Comparison of ENCODE assay signal across 17 cellular contexts in the genomic region with DNA sequence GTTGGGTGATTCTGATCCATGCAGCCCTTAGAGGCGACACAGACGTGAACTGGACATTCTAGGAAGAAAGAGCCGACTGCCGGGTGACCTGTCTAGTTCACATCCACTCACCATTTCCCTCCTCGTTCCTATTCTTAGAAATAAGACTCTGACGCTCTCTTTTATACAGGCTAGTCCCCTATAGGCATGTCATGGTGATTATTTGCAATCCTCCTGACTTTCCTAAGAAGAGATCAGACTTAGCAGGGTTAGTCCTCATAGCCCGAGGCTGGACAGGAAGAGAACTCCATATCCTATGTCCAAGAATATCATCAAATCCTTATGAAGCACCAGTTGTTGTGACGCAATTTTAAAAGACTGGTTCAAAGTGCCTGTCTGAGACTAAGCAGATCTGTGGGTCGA.
DNase-seq lines count a peak whose midpoint lies in the region; ATAC-seq and TF ChIP-seq lines count a peak whose summit lies in the region.
"Had no signal": no experiment of that assay in that cellular context is flagged by ENCODE, and none has a peak within 500 bp of the region (broad histone marks: within the 10 kb centered on the region; RNA-seq: fewer than 3 reads in every experiment).

No MANE protein-coding gene starts in this region.

- peaks cover 11% of the 10 kb centered on the region for H3K9me3 Mint-ChIP-seq in type B pancreatic cell
- H3K9me3 Mint-ChIP-seq: natural killer cell treated with Interleukin-12 subunit alpha and Interleukin-12 subunit beta and Interleukin-15 and Interleukin-18, amount 100 ng/mL, for 72 hours had no signal

- no peaks in the 10 kb centered on the region for H4K20me1 ChIP-seq in OCI-LY7 (ENCODE audit: insufficient read depth, low read length)

- H3K4me1 Mint-ChIP-seq in type B pancreatic cell (ENCODE audit: unreplicated experiment): peaks cover 63% of the 10 kb centered on the region
- H3K4me1 Mint-ChIP-seq: activated CD4-positive, alpha-beta T cell treated with anti-CD3 and anti-CD28 coated beads, Interleukin-2, amount 10 ng/mL, durations not matched to agents 24 days and 14 days had no signal

- no peaks in the 10 kb centered on the region for H3K9me2 ChIP-seq in OCI-LY7 (ENCODE audit: insufficient read depth, low read length)

- no peaks in the 10 kb centered on the region for H3K27me3 Mint-ChIP-seq in type B pancreatic cell
- H3K27me3 Mint-ChIP-seq: activated CD4-positive, alpha-beta T cell treated with anti-CD3 and anti-CD28 coated beads, Interleukin-2, amount 10 ng/mL, durations not matched to agents 24 days and 14 days had no signal

- no peaks in the 10 kb centered on the region for H3K79me2 ChIP-seq in OCI-LY7 (ENCODE audit: insufficient read depth, low read depth, low read length)

- CTCF ChIA-PET in OCI-LY7 (lab: Charles Lee; ENCODE audit: unreplicated experiment): no interaction called here

- H3K4me3 Mint-ChIP-seq in type B pancreatic cell: peak overlapping the region; percentile 66
- H3K4me3 Mint-ChIP-seq: activated CD4-positive, alpha-beta T cell treated with anti-CD3 and anti-CD28 coated beads, Interleukin-2, amount 10 ng/mL, durations not matched to agents 24 days and 14 days; activated T-cell treated with anti-CD3 and anti-CD28 coated beads, Interleukin-2, amount 50 U/mL, for 4 hours; natural killer cell treated with Interleukin-12 subunit alpha and Interleukin-12 subunit beta and Interleukin-15 and Interleukin-18, amount 100 ng/mL, for 72 hours had no signal

- intact Hi-C loops in OCI-LY7 (cut with micrococcal nuclease; ENCODE audit: unreplicated experiment): no loop called here

- no peak overlapping the region for H2AFZ ChIP-seq in OCI-LY7 (ENCODE audit: low read length)

- POLR2A ChIA-PET in OCI-LY7 (lab: Charles Lee): interaction anchor here (0.5 kb wide), 1 partner anchor 1187 kb away, joined by 3 read pairs; no protein-coding TSS in a partner anchor

- H3K27ac Mint-ChIP-seq in type B pancreatic cell: peak overlapping the region; percentile 85
- H3K27ac Mint-ChIP-seq: activated CD4-positive, alpha-beta T cell treated with anti-CD3 and anti-CD28 coated beads, Interleukin-2, amount 10 ng/mL, durations not matched to agents 24 days and 14 days; natural killer cell treated with Interleukin-12 subunit alpha and Interleukin-12 subunit beta and Interleukin-15 and Interleukin-18, amount 100 ng/mL, for 72 hours had no signal

- H3K9me3 ChIP-seq in OCI-LY7 (ENCODE audit: low read length): peaks cover 8% of the 10 kb centered on the region; the same call in 1 of the 2 replicates
- H3K9me3 ChIP-seq: left lung, Peyer's patch had no signal

- H3K4me3 ChIP-seq in choroid plexus epithelial cell (ENCODE audit: low read depth, low read length) (no peak overlapping the region), OCI-LY7 (ENCODE audit: low read depth, low read length, poor library complexity, severe bottlenecking) (no peak overlapping the region)
- H3K4me3 ChIP-seq: left lung, Peyer's patch had no signal

- DNase-seq in SIG-M5 treated with dmso at 0.1 percent for 504 hours (lab: John Stamatoyannopoulos, UW; ENCODE audit: unreplicated experiment): peak; percentile 1
- no peak for DNase-seq in SIG-M5 (lab: John Stamatoyannopoulos, UW)
- DNase-seq in choroid plexus epithelial cell (ENCODE audit: low read depth): peak; percentile 11
- DNase-seq in iris pigment epithelial cell (ENCODE audit: low read depth): peak; percentile 20
- no peak for DNase-seq in type B pancreatic cell (ENCODE audit: extremely low spot score, unreplicated experiment)
- no peak for DNase-seq in OCI-LY7 (ENCODE audit: low spot score)
- DNase-seq in UCSD-AML1 (lab: John Stamatoyannopoulos, UW; ENCODE audit: unreplicated experiment): no peak
- DNase-seq: activated CD4-positive, alpha-beta T cell treated with anti-CD3 and anti-CD28 coated beads, Interleukin-2, amount 10 ng/mL, durations not matched to agents 24 days and 14 days; activated T-cell treated with anti-CD3 and anti-CD28 coated beads, Interleukin-2, amount 50 U/mL, for 4 hours; effector CD8-positive, alpha-beta T cell; left lung; NCI-H1417; Peyer's patch; stimulated activated naive CD4-positive, alpha-beta T cell had no signal

- no peak overlapping the region for H3K27ac ChIP-seq in OCI-LY7 (ENCODE audit: low read depth, low read length, poor library complexity, severe bottlenecking)
- H3K27ac ChIP-seq: 22Rv1, left lung had no signal

- no peaks in the 10 kb centered on the region for H3K4me1 ChIP-seq in OCI-LY7 (ENCODE audit: insufficient read depth, low read length, poor library complexity, severe bottlenecking)
- H3K4me1 ChIP-seq: left lung had no signal

- H3K4me2 ChIP-seq in OCI-LY7 (ENCODE audit: low read length): no peak overlapping the region

- no TSS peak for BruUV-seq in OCI-LY7 (replicated peaks; lab: Mats Ljungman, UMichigan)

- no peak for ATAC-seq in activated CD4-positive, CD25-positive, alpha-beta regulatory T cell treated with anti-CD3 and anti-CD28 coated beads, Interleukin-2, amount 50 U/mL, for 24 hours
- ATAC-seq: activated T-cell treated with anti-CD3 and anti-CD28 coated beads, Interleukin-2, amount 50 U/mL, for 4 hours; natural killer cell treated with Interleukin-12 subunit alpha and Interleukin-12 subunit beta and Interleukin-15 and Interleukin-18, amount 100 ng/mL, for 72 hours had no signal

- TF ChIP-seq CTCF in choroid plexus epithelial cell (conservative IDR thresholded peaks at IDR 0.05; ENCODE audit: low read depth, low read length) (no peak), type B pancreatic cell (conservative IDR thresholded peaks at IDR 0.05) (no peak), OCI-LY7 (conservative IDR thresholded peaks at IDR 0.05; ENCODE audit: low read length) (no peak)

- H3K36me3 Mint-ChIP-seq in type B pancreatic cell: peaks cover 8% of the 10 kb centered on the region
- H3K36me3 Mint-ChIP-seq: natural killer cell treated with Interleukin-12 subunit alpha and Interleukin-12 subunit beta and Interleukin-15 and Interleukin-18, amount 100 ng/mL, for 72 hours had no signal

- no peaks in the 10 kb centered on the region for H3K36me3 ChIP-seq in OCI-LY7 (ENCODE audit: insufficient read depth, low read length)
- H3K36me3 ChIP-seq: left lung, Peyer's patch had no signal

Comparison
In these comparisons a context has a peak if more than half of its experiments do, and no peak if none do; other contexts are left out.
1. DNase-seq: peak in SIG-M5 treated with dmso at 0.1 percent for 504 hours (single experiment), choroid plexus epithelial cell (single experiment) and iris pigment epithelial cell (single experiment); none in SIG-M5 (single experiment), type B pancreatic cell (single experiment), OCI-LY7 (single experiment) and UCSD-AML1 (single experiment).